ENCODE assay signal across 22 cellular contexts in genomic region chr12:91912178-91912577, GRCh38.
DNase-seq lines count a peak whose midpoint lies in the region; ATAC-seq, FAIRE-seq and TF ChIP-seq lines count a peak whose summit lies in the region.
"Had no signal": no experiment of that assay in that cellular context is flagged by ENCODE, and none has a peak within 500 bp of the region (broad histone marks: within the 10 kb centered on the region; RNA-seq: fewer than 3 reads in every experiment).

No MANE protein-coding gene starts in this region.

- H3K27ac Mint-ChIP-seq in T-helper 17 cell = peak overlapping the region; percentile 6
- H3K27ac Mint-ChIP-seq: B cell; CD8-positive, alpha-beta T cell had no signal

- intact Hi-C loops in left colon (cut with DNase I, micrococcal nuclease) = no loop called here
- intact Hi-C loops in body of pancreas (cut with DNase I) = no loop called here
- intact Hi-C loops in uterus (cut with DNase I; ENCODE audit: low total_unique reads) = no loop called here

- H3K27me3 ChIP-seq in parathyroid adenoma (ENCODE audit: control insufficient read depth, insufficient read depth, low read length) (no peaks in the 10 kb centered on the region), body of pancreas (no peaks in the 10 kb centered on the region), uterus (no peaks in the 10 kb centered on the region)
- H3K27me3 ChIP-seq: BLaER1 had no signal

- H3K36me3 Mint-ChIP-seq in T-helper 17 cell (ENCODE audit: low read depth) = no peaks in the 10 kb centered on the region
- H3K36me3 Mint-ChIP-seq: CD4-positive, CD25-positive, alpha-beta regulatory T cell; CD8-positive, alpha-beta T cell had no signal

- H3K4me1 ChIP-seq in parathyroid adenoma (peaks cover 36% of the 10 kb centered on the region), body of pancreas (no peaks in the 10 kb centered on the region), uterus (no peaks in the 10 kb centered on the region)
- H3K4me1 ChIP-seq: BLaER1, Caco-2 had no signal

- H3K27ac ChIP-seq in parathyroid adenoma = peak overlapping the region; percentile 77
- H3K27ac ChIP-seq in body of pancreas = no peak overlapping the region
- H3K27ac ChIP-seq in uterus = no peak overlapping the region
- H3K27ac ChIP-seq: BLaER1, C4-2B, GM23248 had no signal

- peak overlapping the region; percentile 63 for H2AFZ ChIP-seq in parathyroid adenoma
- H2AFZ ChIP-seq: GM23248 had no signal

- no peak overlapping the region for H3K4me3 Mint-ChIP-seq in T-helper 17 cell
- H3K4me3 Mint-ChIP-seq: B cell; CD4-positive, CD25-positive, alpha-beta regulatory T cell; CD8-positive, alpha-beta T cell had no signal

- TF ChIP-seq CTCF in parathyroid adenoma (IDR thresholded peaks at IDR 0.05) = no peak
- TF ChIP-seq CTCF in body of pancreas (IDR thresholded peaks at IDR 0.05) = no peak
- no peak for TF ChIP-seq CTCF in uterus (IDR thresholded peaks at IDR 0.05)

- TF ChIP-seq POLR2A in body of pancreas (IDR thresholded peaks at IDR 0.05) (no peak), uterus (IDR thresholded peaks at IDR 0.05) (no peak)

- DNase-seq in GM19239 (ENCODE audit: insufficient read length, low spot score) (no peak), T-helper 17 cell (no peak), left colon (no peak), body of pancreas (no peak), uterus (no peak), frontal cortex (ENCODE audit: low spot score in 2 of 2) (no peak)
- DNase-seq: Caco-2; CD4-positive, CD25-positive, alpha-beta regulatory T cell; CD8-positive, alpha-beta T cell; DMS 273 treated with DMSO at 0.1 percent for 48 hours; DND-41; GM23248; H7; HCEC 1CT had no signal

- no peaks in the 10 kb centered on the region for H3K9me3 ChIP-seq in T-helper 17 cell (ENCODE audit: control insufficient read depth, low read length, poor library complexity, severe bottlenecking)
- H3K9me3 ChIP-seq in parathyroid adenoma (ENCODE audit: control insufficient read depth, low read length) = no peaks in the 10 kb centered on the region
- no peaks in the 10 kb centered on the region for H3K9me3 ChIP-seq in body of pancreas
- no peaks in the 10 kb centered on the region for H3K9me3 ChIP-seq in uterus
- H3K9me3 ChIP-seq: BLaER1, Caco-2 had no signal

- FAIRE-seq in GM19239 (lab: Jason Lieb, UNC) (peak; percentile 44), frontal cortex (lab: Jason Lieb, UNC) (no peak)
- FAIRE-seq: G401.6, GM12892, H1 had no signal

- H3K79me2 ChIP-seq in parathyroid adenoma = no peaks in the 10 kb centered on the region

- no peak overlapping the region for H3K9ac ChIP-seq in parathyroid adenoma
- H3K9ac ChIP-seq: BLaER1, GM23248 had no signal

- H3K36me3 ChIP-seq in parathyroid adenoma (ENCODE audit: control insufficient read depth, insufficient read depth, low read length) (no peaks in the 10 kb centered on the region), body of pancreas (replicated peaks in 1 of 2; ENCODE audit: insufficient read depth in 1 of 2, low read depth in 2 of 2) (no peaks in the 10 kb centered on the region), uterus (no peaks in the 10 kb centered on the region)
- H3K36me3 ChIP-seq: BLaER1 had no signal

- H3K4me2 ChIP-seq in parathyroid adenoma (ENCODE audit: low read length) = no peak overlapping the region
- H3K4me2 ChIP-seq: BLaER1 had no signal

- H3K4me3 ChIP-seq in parathyroid adenoma (ENCODE audit: low read depth, low read length) = no peak overlapping the region
- no peak overlapping the region for H3K4me3 ChIP-seq in body of pancreas
- H3K4me3 ChIP-seq in uterus = no peak overlapping the region
- H3K4me3 ChIP-seq: BLaER1, GM23248 had no signal

- no peaks in the 10 kb centered on the region for H3K27me3 Mint-ChIP-seq in T-helper 17 cell
- H3K27me3 Mint-ChIP-seq: CD4-positive, CD25-positive, alpha-beta regulatory T cell had no signal

- H3K4me1 Mint-ChIP-seq in T-helper 17 cell = peaks cover 3% of the 10 kb centered on the region
- H3K4me1 Mint-ChIP-seq: B cell had no signal

- 42 to 48% methylated on average over 1 of the region's 1 CpG for WGBS in body of pancreas, 2 donors

- ATAC-seq in T-helper 17 cell = no peak
- peak; percentile 94 for ATAC-seq in left colon
- ATAC-seq in body of pancreas = no peak
- no peak for ATAC-seq in HG02798 (IDR thresholded peaks at IDR 0.05; ENCODE audit: poor library complexity, unreplicated experiment)
- ATAC-seq: CD8-positive, alpha-beta T cell had no signal
